29 cellular contexts compared by ENCODE assay signal in genomic region chr1:160612613-160613218, GRCh38. TPM values are rescaled to one million over a fixed set of nuclear protein-coding genes. Genes with fewer than 3 reads are reported as not detected.
A peak's percentile ranks its signal among the peaks of the same experiment; 100 is the strongest.
DNase-seq lines count a peak whose midpoint lies in the region; ATAC-seq, FAIRE-seq and TF ChIP-seq lines count a peak whose summit lies in the region.
"Had no signal": no experiment of that assay in that cellular context is flagged by ENCODE, and none has a peak within 500 bp of the region (broad histone marks: within the 10 kb centered on the region; RNA-seq: fewer than 3 reads in every experiment).

No MANE protein-coding gene starts in this region.

- no peaks in the 10 kb centered on the region for H3K27me3 ChIP-seq in K562 (ENCODE audit: control insufficient read depth in 2 of 2, insufficient read depth in 2 of 2, low read length in 2 of 2)
- peaks cover 3% of the 10 kb centered on the region for H3K27me3 ChIP-seq in osteoblast (ENCODE audit: insufficient read depth, low read length)
- H3K27me3 ChIP-seq: neural progenitor cell had no signal

- no peaks in the 10 kb centered on the region for H3K36me3 ChIP-seq in K562 (ENCODE audit: control insufficient read depth, insufficient read depth, low read length)
- no peaks in the 10 kb centered on the region for H3K36me3 ChIP-seq in osteoblast (ENCODE audit: insufficient read depth, low read length)
- H3K36me3 ChIP-seq: BE2C, esophagus squamous epithelium, neural progenitor cell had no signal

- ATAC-seq in K562: no peak
- ATAC-seq: activated CD8-positive, alpha-beta memory T cell treated with anti-CD3 and anti-CD28 coated beads, Interleukin-2, amount 10 ng/mL, durations not matched to agents 7 days and 5 days; foreskin keratinocyte; left lobe of liver had no signal

- in situ Hi-C loops in K562 (cut with MboI): no loop called here

- FAIRE-seq in GM12892 (lab: Jason Lieb, UNC): peak; percentile 72
- no peak for FAIRE-seq in K562 (lab: Jason Lieb, UNC)
- FAIRE-seq: islet of Langerhans, urothelium cell line had no signal

- H3K27me3 Mint-ChIP-seq in activated CD4-positive, alpha-beta memory T cell treated with anti-CD3 and anti-CD28 coated beads for 36 hours: no peaks in the 10 kb centered on the region
- H3K27me3 Mint-ChIP-seq in activated CD4-positive, alpha-beta memory T cell treated with anti-CD3 and anti-CD28 coated beads, Interleukin-2, amount 10 ng/mL, durations not matched to agents 7 days and 5 days: no peaks in the 10 kb centered on the region
- H3K27me3 Mint-ChIP-seq: activated CD8-positive, alpha-beta memory T cell treated with anti-CD3 and anti-CD28 coated beads, Interleukin-2, amount 10 ng/mL, durations not matched to agents 7 days and 5 days; memory B cell had no signal

- TF ChIP-seq EP300 in K562 (IDR thresholded peaks at IDR 0.05; ENCODE audit: low read length): no peak

- H3K4me3 Mint-ChIP-seq in activated CD4-positive, alpha-beta memory T cell treated with anti-CD3 and anti-CD28 coated beads for 36 hours: no peak overlapping the region
- H3K4me3 Mint-ChIP-seq in activated CD4-positive, alpha-beta memory T cell treated with anti-CD3 and anti-CD28 coated beads, Interleukin-2, amount 10 ng/mL, durations not matched to agents 7 days and 5 days: no peak overlapping the region
- H3K4me3 Mint-ChIP-seq: activated CD8-positive, alpha-beta memory T cell treated with anti-CD3 and anti-CD28 coated beads, Interleukin-2, amount 10 ng/mL, durations not matched to agents 7 days and 5 days; memory B cell; neural progenitor cell had no signal

- no TSS peak for BruUV-seq in K562 (replicated peaks; lab: Mats Ljungman, UMichigan)

- H2AFZ ChIP-seq in K562 (ENCODE audit: low read depth, low read length): peak overlapping the region; percentile 60; the same call in 1 of the 2 replicates
- no peak overlapping the region for H2AFZ ChIP-seq in osteoblast (ENCODE audit: low read length)
- H2AFZ ChIP-seq: neural progenitor cell, parathyroid adenoma had no signal

- CTCF ChIA-PET in activated CD4-positive, alpha-beta memory T cell treated with anti-CD3 and anti-CD28 coated beads for 36 hours (lab: Charles Lee): interaction anchor here (1.3 to 1.7 kb wide), 2 partner anchors 9 to 62 kb away, joined by 4 read pairs; no protein-coding TSS in a partner anchor
- CTCF ChIA-PET in activated CD4-positive, alpha-beta memory T cell treated with anti-CD3 and anti-CD28 coated beads, Interleukin-2, amount 10 ng/mL, durations not matched to agents 7 days and 5 days (lab: Charles Lee): interaction anchor here (0.9 to 8.5 kb wide), 4 partner anchors 62 to 182 kb away, joined by 3 to 81 read pairs (median 3); no protein-coding TSS in a partner anchor
- CTCF ChIA-PET in K562 (lab: Yijun Ruan, JAX; ENCODE audit: low intra/inter-chr PET ratio): no interaction called here

- no peak overlapping the region for H3K9ac ChIP-seq in K562 (ENCODE audit: insufficient read depth in 1 of 2, low read depth in 2 of 2, low read length in 2 of 2)
- H3K9ac ChIP-seq: neural progenitor cell, parathyroid adenoma had no signal

- TF ChIP-seq CTCF in K562 (IDR thresholded peaks at IDR 0.05 in 2 of 3, conservative IDR thresholded peaks at IDR 0.05 in 1 of 3; ENCODE audit: insufficient read depth in 2 of 3, low read depth in 1 of 3, low read length in 3 of 3) (no peak), osteoblast (IDR thresholded peaks at IDR 0.05; ENCODE audit: extremely low read depth, low read depth, low read length) (no peak)

- peaks cover 0 to 9% of the 10 kb centered on the region in 2 experiments; a peak in 2 of 5 replicates for H3K4me1 ChIP-seq in K562 (replicated peaks in 1 of 2; ENCODE audit: control insufficient read depth in 2 of 2, insufficient read depth in 2 of 2, low read length in 2 of 2)
- H3K4me1 ChIP-seq in osteoblast (ENCODE audit: insufficient read depth, low read length): no peaks in the 10 kb centered on the region
- H3K4me1 ChIP-seq: BE2C, esophagus squamous epithelium, foreskin keratinocyte, neural progenitor cell, parathyroid adenoma had no signal

- peaks cover 68% of the 10 kb centered on the region for H3K36me3 Mint-ChIP-seq in activated CD4-positive, alpha-beta memory T cell treated with anti-CD3 and anti-CD28 coated beads for 36 hours
- H3K36me3 Mint-ChIP-seq in activated CD4-positive, alpha-beta memory T cell treated with anti-CD3 and anti-CD28 coated beads, Interleukin-2, amount 10 ng/mL, durations not matched to agents 7 days and 5 days (ENCODE audit: low read depth): peaks cover 85% of the 10 kb centered on the region
- H3K36me3 Mint-ChIP-seq: neural progenitor cell had no signal

- no peaks in the 10 kb centered on the region for H3K9me3 ChIP-seq in K562 (replicated peaks; ENCODE audit: control insufficient read depth, insufficient read depth, low read depth, low read length)
- no peaks in the 10 kb centered on the region for H3K9me3 ChIP-seq in osteoblast (ENCODE audit: low read depth, low read length)
- H3K9me3 ChIP-seq: BE2C, esophagus squamous epithelium had no signal

- H3K9me1 ChIP-seq in K562 (ENCODE audit: control insufficient read depth, insufficient read depth, low read length): no peaks in the 10 kb centered on the region

- 65% methylated on average over 6 of the region's 6 CpGs for WGBS in K562 (ENCODE audit: insufficient coverage, low coverage, missing lambda C conversion rate)

- peaks cover 59% of the 10 kb centered on the region for H3K4me1 Mint-ChIP-seq in activated CD4-positive, alpha-beta memory T cell treated with anti-CD3 and anti-CD28 coated beads for 36 hours (ENCODE audit: low read depth)
- H3K4me1 Mint-ChIP-seq in activated CD4-positive, alpha-beta memory T cell treated with anti-CD3 and anti-CD28 coated beads, Interleukin-2, amount 10 ng/mL, durations not matched to agents 7 days and 5 days: peaks cover 67% of the 10 kb centered on the region

- H3K79me2 ChIP-seq in K562 (ENCODE audit: control insufficient read depth, insufficient read depth, low read length) (no peaks in the 10 kb centered on the region), osteoblast (ENCODE audit: insufficient read depth, low read length) (no peaks in the 10 kb centered on the region)
- H3K79me2 ChIP-seq: parathyroid adenoma had no signal

- H4K20me1 ChIP-seq in K562 (replicated peaks; ENCODE audit: control insufficient read depth, insufficient read depth, low read length): no peaks in the 10 kb centered on the region
- no peaks in the 10 kb centered on the region for H4K20me1 ChIP-seq in osteoblast (ENCODE audit: insufficient read depth, low read length)

- POLR2A ChIA-PET in activated CD4-positive, alpha-beta memory T cell treated with anti-CD3 and anti-CD28 coated beads for 36 hours (lab: Charles Lee): interaction anchor here (1.2 kb wide), 1 partner anchor 59 kb away, joined by 3 read pairs; no protein-coding TSS in a partner anchor
- POLR2A ChIA-PET in activated CD4-positive, alpha-beta memory T cell treated with anti-CD3 and anti-CD28 coated beads, Interleukin-2, amount 10 ng/mL, durations not matched to agents 7 days and 5 days (lab: Charles Lee): interaction anchor here (0.8 to 3.0 kb wide), 6 partner anchors 10 to 89 kb away, joined by 3 to 9 read pairs (median 4); partner anchors contain the start of genes SLAMF1 and SLAMF6
- POLR2A ChIA-PET in K562 (lab: Yijun Ruan, JAX): interaction anchor here (1.1 kb wide), 1 partner anchor 35 kb away, joined by 3 read pairs; no protein-coding TSS in a partner anchor

- TF ChIP-seq POLR2A in GM12892 (IDR thresholded peaks at IDR 0.05; ENCODE audit: low read depth, low read length) (peak; percentile 55), K562 (conservative IDR thresholded peaks at IDR 0.05) (no peak)

- intact Hi-C loops in activated CD4-positive, alpha-beta memory T cell treated with anti-CD3 and anti-CD28 coated beads for 36 hours (cut with micrococcal nuclease): no loop called here
- intact Hi-C loops in K562 (cut with micrococcal nuclease): no loop called here

- H3K27ac ChIP-seq in K562 (ENCODE audit: extremely low read depth, low read depth, low read length) (no peak overlapping the region), osteoblast (ENCODE audit: low read depth, low read length) (no peak overlapping the region)
- H3K27ac ChIP-seq: dorsolateral prefrontal cortex, esophagus squamous epithelium, foreskin keratinocyte, neural progenitor cell, parathyroid adenoma, skin epidermis had no signal

- DNase-seq in activated CD4-positive, alpha-beta memory T cell treated with anti-CD3 and anti-CD28 coated beads for 36 hours: no peak
- no peak for DNase-seq in activated CD4-positive, alpha-beta memory T cell treated with anti-CD3 and anti-CD28 coated beads, Interleukin-2, amount 10 ng/mL, durations not matched to agents 7 days and 5 days
- DNase-seq in Ammon's horn (ENCODE audit: low spot score) (peak; percentile 65), GM12892 (ENCODE audit: insufficient read length) (no peak), K562 (ENCODE audit: extremely low read depth in 1 of 4, low spot score in 3 of 4) (no peak), GM19238 (ENCODE audit: insufficient read length, low spot score) (no peak), osteoblast (ENCODE audit: insufficient read length, low spot score, missing footprints) (no peak)
- DNase-seq in activated CD8-positive, alpha-beta memory T cell treated with anti-CD3 and anti-CD28 coated beads, Interleukin-2, amount 50 U/mL, for 4 hours: no peak
- DNase-seq: activated CD4-positive, alpha-beta T cell treated with anti-CD3 and anti-CD28 coated beads for 1 hour; activated CD8-positive, alpha-beta memory T cell treated with anti-CD3 and anti-CD28 coated beads, Interleukin-2, amount 10 ng/mL, durations not matched to agents 7 days and 5 days; BE2C; DMS153; dorsolateral prefrontal cortex; esophagus squamous epithelium; foreskin keratinocyte; head of caudate nucleus; NCI-H2029 treated with DMSO at 0.1 percent for 48 hours; NCI-H524 treated with DMSO at 0.1 percent for 48 hours; OCI-M1; stimulated activated naive CD4-positive, alpha-beta T cell treated with Interleukin-2 at 50 U/mL for 16 hours had no signal

- no peak for TF ChIP-seq RAD21 in K562 (CRISPR knock-in tag; conservative IDR thresholded peaks at IDR 0.05 in 1 of 2, IDR thresholded peaks at IDR 0.05 in 1 of 2)

- H3K4me3 ChIP-seq in K562 (no peak overlapping the region), osteoblast (ENCODE audit: insufficient read depth, low read length) (no peak overlapping the region)
- H3K4me3 ChIP-seq: dorsolateral prefrontal cortex, esophagus squamous epithelium, neural progenitor cell, skin epidermis had no signal

- H3K9me3 Mint-ChIP-seq in activated CD4-positive, alpha-beta memory T cell treated with anti-CD3 and anti-CD28 coated beads for 36 hours: no peaks in the 10 kb centered on the region
- H3K9me3 Mint-ChIP-seq in activated CD4-positive, alpha-beta memory T cell treated with anti-CD3 and anti-CD28 coated beads, Interleukin-2, amount 10 ng/mL, durations not matched to agents 7 days and 5 days: no peaks in the 10 kb centered on the region
- H3K9me3 Mint-ChIP-seq: memory B cell, neural progenitor cell had no signal

- H3K27ac Mint-ChIP-seq in activated CD4-positive, alpha-beta memory T cell treated with anti-CD3 and anti-CD28 coated beads for 36 hours: peak overlapping the region; percentile 15
- H3K27ac Mint-ChIP-seq in activated CD4-positive, alpha-beta memory T cell treated with anti-CD3 and anti-CD28 coated beads, Interleukin-2, amount 10 ng/mL, durations not matched to agents 7 days and 5 days: no peak overlapping the region
- H3K27ac Mint-ChIP-seq: memory B cell, neural progenitor cell had no signal

- no peak overlapping the region for H3K4me2 ChIP-seq in K562 (ENCODE audit: insufficient read depth, low read length)
- H3K4me2 ChIP-seq in osteoblast (ENCODE audit: insufficient read depth, low read length): no peak overlapping the region
- H3K4me2 ChIP-seq: neural progenitor cell had no signal

RNA-seq across cellular contexts. Expression of gene CD84, which starts 33.4 kb away (rescaled TPM):
- total RNA-seq in activated CD4-positive, alpha-beta memory T cell treated with anti-CD3 and anti-CD28 coated beads for 36 hours: 10 to 100 TPM; 18.6 to 20.2 TPM
- total RNA-seq in activated CD4-positive, alpha-beta memory T cell treated with anti-CD3 and anti-CD28 coated beads, Interleukin-2, amount 10 ng/mL, durations not matched to agents 7 days and 5 days: 10 to 100 TPM; 21.6 to 23.3 TPM
- 18.7 TPM for polyA plus RNA-seq in GM12892 (2012; ENCODE audit: missing spikeins)
- total RNA-seq in K562 (2011; cell fraction: chromatin; rRNA removed; ENCODE audit: low replicate concordance): 3.9 and 4.7 TPM in 2 replicates
- 1.5 and 2.4 TPM in 2 replicates for total RNA-seq in K562 (2011; cell fraction: nucleolus; rRNA removed)
- 2.9 and 3.3 TPM in 2 replicates for total RNA-seq in K562 (2011; cell fraction: nucleoplasm; rRNA removed)
- total RNA-seq in K562 (2014; rRNA removed): 0.82 and 1.4 TPM in 2 replicates
- total RNA-seq in K562 (2014; rRNA removed; fragmentation: Illumina TruSeq; extraction: Trizol): 2.2 and 2.5 TPM in 2 replicates
- total RNA-seq in K562 (2015; rRNA removed; fragmentation: Illumina TruSeq; extraction: Trizol): 6.8 TPM in 2 replicates
- 1.9 and 2.5 TPM in 2 replicates for total RNA-seq in K562 (2021)
- polyA plus RNA-seq in K562 (2011; rRNA removed): 2.0 and 7.3 TPM in 2 replicates
- polyA plus RNA-seq in K562 (2011; cell fraction: cytosol; rRNA removed): 0.37 and 4.0 TPM in 2 replicates
- 2.0 and 6.2 TPM in 2 replicates for polyA plus RNA-seq in K562 (2011; cell fraction: nucleus; rRNA removed)
- polyA plus RNA-seq in K562 (2012): 3.1 and 5.8 TPM in 2 replicates
- 3.1 and 3.5 TPM in 2 replicates for polyA plus RNA-seq in K562 (2014; fragmentation: Illumina TruSeq; extraction: Trizol)
- 1 to 10 TPM; 1.0 to 1.5 TPM for polyA plus RNA-seq in K562 (2014; fragmentation: Nextera tagmentation; extraction: Ambion mirVana)
- polyA plus RNA-seq in K562 (2014; rRNA removed): 1.6 and 1.8 TPM in 2 replicates
- polyA minus RNA-seq in K562 (2011; rRNA and poly(A)+ RNA removed): 3.3 and 12.3 TPM in 2 replicates
- 0.48 and 1.8 TPM in 2 replicates for polyA minus RNA-seq in K562 (2011; cell fraction: cytosol; rRNA and poly(A)+ RNA removed)
- 0.94 and 7.8 TPM in 2 replicates for polyA minus RNA-seq in K562 (2011; cell fraction: nucleus; rRNA and poly(A)+ RNA removed)
- 0.29 and 0.36 TPM in 2 replicates for total RNA-seq in osteoblast
- total RNA-seq: A673, foreskin keratinocyte had no signal
- polyA plus RNA-seq: foreskin keratinocyte had no signal

RNA-seq across cellular contexts. Expression of gene SLAMF1, which starts 34.1 kb away (rescaled TPM):
- total RNA-seq in activated CD4-positive, alpha-beta memory T cell treated with anti-CD3 and anti-CD28 coated beads for 36 hours: 100 to 1,000 TPM; 166 TPM
- total RNA-seq in activated CD4-positive, alpha-beta memory T cell treated with anti-CD3 and anti-CD28 coated beads, Interleukin-2, amount 10 ng/mL, durations not matched to agents 7 days and 5 days: 100 to 1,000 TPM; 106 to 113 TPM
- 244 TPM for polyA plus RNA-seq in GM12892 (2012; ENCODE audit: missing spikeins)
- total RNA-seq in K562 (2011; cell fraction: chromatin; rRNA removed; ENCODE audit: low replicate concordance): not detected in 2 replicates
- not detected in 2 replicates for total RNA-seq in K562 (2011; cell fraction: nucleolus; rRNA removed)
- total RNA-seq in K562 (2011; cell fraction: nucleoplasm; rRNA removed): not detected in 2 replicates
- total RNA-seq in K562 (2014; rRNA removed) (not detected in 2 replicates), K562 (2014; rRNA removed; fragmentation: Illumina TruSeq; extraction: Trizol) (not detected in 2 replicates), K562 (2015; rRNA removed; fragmentation: Illumina TruSeq; extraction: Trizol) (0.04 and 0.15 TPM in 2 replicates), K562 (2021) (0.11 and 0.22 TPM in 2 replicates), osteoblast (not detected in 2 replicates)
- polyA plus RNA-seq in K562 (2011; rRNA removed) (not detected in 2 replicates), K562 (2014; fragmentation: Illumina TruSeq; extraction: Trizol) (0.08 TPM in 1 of 2 replicates, not detected in the other), K562 (2014; fragmentation: Nextera tagmentation; extraction: Ambion mirVana) (under 1 TPM; 0.04 to 0.13 TPM), K562 (2014; rRNA removed) (0.17 TPM in 1 of 2 replicates, not detected in the other)
- polyA plus RNA-seq in K562 (2011; cell fraction: cytosol; rRNA removed): not detected in 2 replicates
- not detected in 2 replicates for polyA plus RNA-seq in K562 (2011; cell fraction: nucleus; rRNA removed)
- 0.10 and 0.66 TPM in 2 replicates for polyA plus RNA-seq in K562 (2012)
- polyA minus RNA-seq in K562 (2011; rRNA and poly(A)+ RNA removed): not detected in 2 replicates
- polyA minus RNA-seq in K562 (2011; cell fraction: cytosol; rRNA and poly(A)+ RNA removed): not detected in 2 replicates
- polyA minus RNA-seq in K562 (2011; cell fraction: nucleus; rRNA and poly(A)+ RNA removed): not detected in 2 replicates
- total RNA-seq: cerebellum, foreskin keratinocyte had no signal
- polyA plus RNA-seq: foreskin keratinocyte had no signal

Comparison
In these comparisons a context has a peak if more than half of its experiments do, and no peak if none do; other contexts are left out.
1. RNA of gene SLAMF1, which starts 34.1 kb away (total RNA-seq): 166 TPM in activated CD4-positive, alpha-beta memory T cell treated with anti-CD3 and anti-CD28 coated beads for 36 hours and 106 to 113 TPM in activated CD4-positive, alpha-beta memory T cell treated with anti-CD3 and anti-CD28 coated beads, Interleukin-2, amount 10 ng/mL, durations not matched to agents 7 days and 5 days; 0.04 to 0.22 TPM in K562 and not detected in osteoblast; every median in the first group is over 10 times any median in the second.